Comparison of ENCODE assay signal across 1 cellular context in genomic region chr12:27284021-27284420, GRCh38.
TF ChIP-seq lines count a peak whose summit lies in the region.

No MANE protein-coding gene starts in this region.

TF ChIP-seq in endothelial cell of umbilical vein, 7 proteins besides CTCF, POLR2A, EP300 and RAD21:
- no peak for TF ChIP-seq JUN (IDR thresholded peaks at IDR 0.05; ENCODE audit: borderline replicate concordance, insufficient read depth, insufficient read length, low read depth)
- no peak for TF ChIP-seq EZH2 (IDR thresholded peaks at IDR 0.05; ENCODE audit: borderline replicate concordance, low read depth, low read length, severe bottlenecking)
- TF ChIP-seq POLR2AphosphoS5 (IDR thresholded peaks at IDR 0.05; ENCODE audit: insufficient read depth, low read depth, low read length) = no peak
- no peak for TF ChIP-seq MYC (IDR thresholded peaks at IDR 0.05; ENCODE audit: low read depth, low read length)
- TF ChIP-seq FOS (IDR thresholded peaks at IDR 0.05; ENCODE audit: borderline replicate concordance, insufficient read depth, low read length) = no peak
- TF ChIP-seq, protein P1, sequence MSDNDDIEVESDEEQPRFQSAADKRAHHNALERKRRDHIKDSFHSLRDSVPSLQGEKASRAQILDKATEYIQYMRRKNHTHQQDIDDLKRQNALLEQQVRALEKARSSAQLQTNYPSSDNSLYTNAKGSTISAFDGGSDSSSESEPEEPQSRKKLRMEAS (IDR thresholded peaks at IDR 0.05; ENCODE audit: insufficient read depth, insufficient read length) = no peak
- no peak for TF ChIP-seq GATA2 (IDR thresholded peaks at IDR 0.05; ENCODE audit: insufficient read depth, insufficient read length, low read depth, low read length)
